In the genomic region with DNA sequence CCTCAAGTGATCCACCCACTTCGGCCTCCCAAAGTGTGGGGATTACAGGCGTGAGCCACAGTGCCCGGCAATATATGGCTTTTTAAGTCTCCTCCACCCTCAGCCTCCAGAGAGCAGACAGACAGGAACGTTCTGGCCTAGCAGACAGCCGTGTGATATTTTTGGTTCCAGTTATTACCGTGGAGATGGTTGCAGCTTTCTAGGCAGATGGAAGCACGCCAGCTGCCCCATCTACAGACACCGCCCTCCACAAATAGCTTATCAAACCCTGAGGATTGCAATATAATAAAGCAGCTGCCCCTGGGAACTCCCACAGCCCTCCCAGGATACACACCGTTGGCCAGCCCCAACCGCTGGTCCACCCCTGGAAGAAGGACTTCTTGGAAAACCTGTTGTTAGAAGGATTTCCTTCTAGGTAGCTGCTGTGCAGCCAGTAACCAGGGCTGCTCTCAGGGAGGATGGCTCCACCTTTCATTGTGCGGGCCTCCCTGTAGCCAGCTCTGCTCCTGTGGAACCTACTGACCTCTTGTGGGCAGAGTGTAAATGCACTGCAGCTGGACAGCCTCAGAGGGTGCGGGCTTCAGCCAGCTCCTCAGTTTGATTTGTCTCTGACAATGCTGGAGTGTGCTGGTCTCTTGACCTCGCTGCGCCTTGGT, we compare ENCODE assay signal across 9 cellular contexts. TPM values are rescaled to one million over a fixed set of nuclear protein-coding genes. Genes with fewer than 3 reads are reported as not detected.
DNase-seq lines count a peak whose midpoint lies in the region; ATAC-seq and TF ChIP-seq lines count a peak whose summit lies in the region.
"Had no signal": no experiment of that assay in that cellular context is flagged by ENCODE, and none has a peak within 500 bp of the region (broad histone marks: within the 10 kb centered on the region; RNA-seq: fewer than 3 reads in every experiment).

No MANE protein-coding gene starts in this region.

- H3K27me3 Mint-ChIP-seq in activated naive CD4-positive, alpha-beta T cell treated with anti-CD3 and anti-CD28 coated beads for 36 hours (ENCODE audit: low read depth) = no peaks in the 10 kb centered on the region
- H3K27me3 Mint-ChIP-seq in activated T-helper 17 cell treated with anti-CD3 and anti-CD28 coated beads, Interleukin-2, amount 50 U/mL, for 72 hours = no peaks in the 10 kb centered on the region
- H3K27me3 Mint-ChIP-seq: stimulated activated naive CD8-positive, alpha-beta T cell treated with anti-CD3 and anti-CD28 coated beads, Interleukin-15, Interleukin-2, amounts not matched to agents 100 ng/mL and 50 ng/mL, for 24 hours had no signal

- H3K27ac Mint-ChIP-seq in activated naive CD4-positive, alpha-beta T cell treated with anti-CD3 and anti-CD28 coated beads for 36 hours = no peak overlapping the region
- H3K27ac Mint-ChIP-seq in activated T-helper 17 cell treated with anti-CD3 and anti-CD28 coated beads, Interleukin-2, amount 50 U/mL, for 72 hours = no peak overlapping the region
- H3K27ac Mint-ChIP-seq: stimulated activated naive CD8-positive, alpha-beta T cell treated with anti-CD3 and anti-CD28 coated beads, Interleukin-15, Interleukin-2, amounts not matched to agents 100 ng/mL and 50 ng/mL, for 24 hours had no signal

- no peaks in the 10 kb centered on the region for H3K36me3 ChIP-seq in left ventricle myocardium inferior

- TF ChIP-seq CTCF in left ventricle myocardium inferior (IDR thresholded peaks at IDR 0.05; ENCODE audit: borderline replicate concordance) (peak; percentile 70), retinal pigment epithelial cell (conservative IDR thresholded peaks at IDR 0.05; ENCODE audit: low read depth, low read length) (peak; percentile 71)

- H3K9me3 ChIP-seq in left ventricle myocardium inferior (replicated peaks) = no peaks in the 10 kb centered on the region

- H3K27me3 ChIP-seq in left ventricle myocardium inferior (ENCODE audit: low read depth) = no peaks in the 10 kb centered on the region

- H3K4me3 Mint-ChIP-seq in activated naive CD4-positive, alpha-beta T cell treated with anti-CD3 and anti-CD28 coated beads for 36 hours = no peak overlapping the region
- no peak overlapping the region for H3K4me3 Mint-ChIP-seq in activated T-helper 17 cell treated with anti-CD3 and anti-CD28 coated beads, Interleukin-2, amount 50 U/mL, for 72 hours
- H3K4me3 Mint-ChIP-seq: stimulated activated naive CD8-positive, alpha-beta T cell treated with anti-CD3 and anti-CD28 coated beads, Interleukin-15, Interleukin-2, amounts not matched to agents 100 ng/mL and 50 ng/mL, for 24 hours had no signal

- peak; percentile 71 for ATAC-seq in HG02759 (IDR thresholded peaks at IDR 0.05; ENCODE audit: unreplicated experiment)
- ATAC-seq in activated T-helper 17 cell treated with anti-CD3 and anti-CD28 coated beads, Interleukin-2, amount 50 U/mL, for 72 hours (replicated peaks) = peak; percentile 70

- intact Hi-C loops in activated naive CD4-positive, alpha-beta T cell treated with anti-CD3 and anti-CD28 coated beads for 36 hours (cut with micrococcal nuclease) = loop anchor here (1.0 kb wide), 2 partner anchors 24 to 43 kb away; no protein-coding TSS in a partner anchor
- intact Hi-C loops in left ventricle myocardium inferior (cut with micrococcal nuclease) = loop anchor here (10.0 kb wide), 1 partner anchor 213 kb away; no protein-coding TSS in a partner anchor

- peak; percentile 37 for DNase-seq in activated naive CD4-positive, alpha-beta T cell treated with anti-CD3 and anti-CD28 coated beads for 36 hours
- DNase-seq in activated naive CD4-positive, alpha-beta T cell treated with Interleukin-2 at 50 U/mL for 16 hours = no peak
- peak; percentile 67 for DNase-seq in NCI-H2227 treated with DMSO at 0.1 percent for 48 hours (lab: John Stamatoyannopoulos, UW)
- DNase-seq in left ventricle myocardium inferior = peak; percentile 29
- peak; percentile 19 for DNase-seq in retinal pigment epithelial cell (ENCODE audit: low read depth)
- no peak for DNase-seq in T-helper 9 cell

- no peaks in the 10 kb centered on the region for H3K4me1 ChIP-seq in left ventricle myocardium inferior

- peak overlapping the region; percentile 52 for H3K27ac ChIP-seq in left ventricle myocardium inferior (replicated peaks)

- H3K9me3 Mint-ChIP-seq in activated naive CD4-positive, alpha-beta T cell treated with anti-CD3 and anti-CD28 coated beads for 36 hours = no peaks in the 10 kb centered on the region
- H3K9me3 Mint-ChIP-seq in activated T-helper 17 cell treated with anti-CD3 and anti-CD28 coated beads, Interleukin-2, amount 50 U/mL, for 72 hours = no peaks in the 10 kb centered on the region
- H3K9me3 Mint-ChIP-seq: stimulated activated naive CD8-positive, alpha-beta T cell treated with anti-CD3 and anti-CD28 coated beads, Interleukin-15, Interleukin-2, amounts not matched to agents 100 ng/mL and 50 ng/mL, for 24 hours had no signal

- CTCF ChIA-PET in activated naive CD4-positive, alpha-beta T cell treated with anti-CD3 and anti-CD28 coated beads for 36 hours (lab: Charles Lee) = interaction anchor here (0.5 to 1.2 kb wide), 9 partner anchors 16 to 380 kb away, joined by 3 to 7 read pairs (median 3); a partner anchor contains a TSS

- H3K36me3 Mint-ChIP-seq in activated naive CD4-positive, alpha-beta T cell treated with anti-CD3 and anti-CD28 coated beads for 36 hours (ENCODE audit: low read depth) = no peaks in the 10 kb centered on the region
- H3K36me3 Mint-ChIP-seq in activated T-helper 17 cell treated with anti-CD3 and anti-CD28 coated beads, Interleukin-2, amount 50 U/mL, for 72 hours (ENCODE audit: low read depth) = no peaks in the 10 kb centered on the region

- H3K4me3 ChIP-seq in left ventricle myocardium inferior = no peak overlapping the region
- H3K4me3 ChIP-seq in retinal pigment epithelial cell (ENCODE audit: low read length) = no peak overlapping the region

- no peaks in the 10 kb centered on the region for H3K4me1 Mint-ChIP-seq in activated naive CD4-positive, alpha-beta T cell treated with anti-CD3 and anti-CD28 coated beads for 36 hours (ENCODE audit: low read depth)
- peaks cover 5% of the 10 kb centered on the region for H3K4me1 Mint-ChIP-seq in activated T-helper 17 cell treated with anti-CD3 and anti-CD28 coated beads, Interleukin-2, amount 50 U/mL, for 72 hours

RNA-seq across cellular contexts. Expression of a gene that starts 44.0 kb away (rescaled TPM):
- total RNA-seq in activated naive CD4-positive, alpha-beta T cell treated with anti-CD3 and anti-CD28 coated beads for 36 hours = 100 to 1,000 TPM; 846 to 855 TPM
- 100 to 1,000 TPM; 290 to 570 TPM for total RNA-seq in activated T-helper 17 cell treated with anti-CD3 and anti-CD28 coated beads, Interleukin-2, amount 50 U/mL, for 72 hours
- total RNA-seq in left ventricle myocardium inferior = 191 TPM

RNA-seq across cellular contexts. Expression of a gene that starts 52.9 kb away (rescaled TPM):
- 10 to 100 TPM; 19.6 to 20.7 TPM for total RNA-seq in activated naive CD4-positive, alpha-beta T cell treated with anti-CD3 and anti-CD28 coated beads for 36 hours
- 10 to 100 TPM; 14.8 to 21.1 TPM for total RNA-seq in activated T-helper 17 cell treated with anti-CD3 and anti-CD28 coated beads, Interleukin-2, amount 50 U/mL, for 72 hours
- total RNA-seq in left ventricle myocardium inferior = 15.2 TPM

Comparison
In these comparisons a context has a peak if more than half of its experiments do, and no peak if none do; other contexts are left out.
1. DNase-seq: peak in activated naive CD4-positive, alpha-beta T cell treated with anti-CD3 and anti-CD28 coated beads for 36 hours (single experiment), NCI-H2227 treated with DMSO at 0.1 percent for 48 hours (single experiment), left ventricle myocardium inferior (single experiment) and retinal pigment epithelial cell (single experiment); none in activated naive CD4-positive, alpha-beta T cell treated with Interleukin-2 at 50 U/mL for 16 hours (single experiment) and T-helper 9 cell (single experiment).